12 cellular contexts compared by ENCODE assay signal in genomic region chr15:45157974-45158373, GRCh38. TPM values are rescaled to one million over a fixed set of nuclear protein-coding genes. Genes with fewer than 3 reads are reported as not detected.
DNase-seq lines count a peak whose midpoint lies in the region; ATAC-seq lines count a peak whose summit lies in the region.
"Had no signal": no experiment of that assay in that cellular context is flagged by ENCODE, and none has a peak within 500 bp of the region (broad histone marks: within the 10 kb centered on the region; RNA-seq: fewer than 3 reads in every experiment).

No MANE protein-coding gene starts in this region.

- intact Hi-C loops in head of caudate nucleus (cut with DNase I), result no loop called here

- DNase-seq in activated naive CD4-positive, alpha-beta T cell treated with anti-CD3 and anti-CD28 coated beads, Interleukin-2, amount 50 U/mL, for 72 hours (ENCODE audit: low spot score in 2 of 2), result no peak
- no peak for DNase-seq in activated naive CD4-positive, alpha-beta T cell treated with anti-CD3 and anti-CD28 coated beads, Interleukin-2, amount 50 U/mL, for 16 hours
- DNase-seq in amygdala (lab: John Stamatoyannopoulos, UW) (peak in 45 of 56 donors; percentile 14 to 82 (median 48)), head of caudate nucleus (peak; percentile 22 to 91 (median 80)), superior temporal gyrus (ENCODE audit: extremely low spot score) (peak; percentile 87), T-helper 1 cell (no peak), cortex of kidney (lab: John Stamatoyannopoulos, UW) (no peak)
- DNase-seq in stimulated activated naive CD4-positive, alpha-beta T cell treated with Interleukin-2 at 50 U/mL for 16 hours (lab: John Stamatoyannopoulos, UW), result no peak
- DNase-seq: CD4-positive, CD25-positive, alpha-beta regulatory T cell; NCI-H1930 had no signal

- H3K9me3 Mint-ChIP-seq in activated naive CD4-positive, alpha-beta T cell treated with anti-CD3 and anti-CD28 coated beads, Interleukin-2, amount 50 U/mL, for 72 hours, result no peaks in the 10 kb centered on the region
- H3K9me3 Mint-ChIP-seq: CD4-positive, CD25-positive, alpha-beta regulatory T cell; natural killer cell treated with Interleukin-12 subunit alpha and Interleukin-12 subunit beta and Interleukin-15 and Interleukin-18, amount 100 ng/mL, for 72 hours had no signal

- H3K36me3 Mint-ChIP-seq in activated naive CD4-positive, alpha-beta T cell treated with anti-CD3 and anti-CD28 coated beads, Interleukin-2, amount 50 U/mL, for 72 hours, result no peaks in the 10 kb centered on the region
- H3K36me3 Mint-ChIP-seq: natural killer cell treated with Interleukin-12 subunit alpha and Interleukin-12 subunit beta and Interleukin-15 and Interleukin-18, amount 100 ng/mL, for 72 hours had no signal

- no peak for ATAC-seq in activated naive CD4-positive, alpha-beta T cell treated with anti-CD3 and anti-CD28 coated beads, Interleukin-2, amount 50 U/mL, for 72 hours
- ATAC-seq: natural killer cell treated with Interleukin-12 subunit alpha and Interleukin-12 subunit beta and Interleukin-15 and Interleukin-18, amount 100 ng/mL, for 72 hours had no signal

- peak overlapping the region; percentile 2 to 16 for H3K27ac Mint-ChIP-seq in activated naive CD4-positive, alpha-beta T cell treated with anti-CD3 and anti-CD28 coated beads, Interleukin-2, amount 50 U/mL, for 72 hours
- H3K27ac Mint-ChIP-seq: natural killer cell treated with Interleukin-12 subunit alpha and Interleukin-12 subunit beta and Interleukin-15 and Interleukin-18, amount 100 ng/mL, for 72 hours had no signal

RNA-seq across cellular contexts. Expression of gene DUOX1, which starts 28.2 kb away (rescaled TPM):
- under 1 TPM; 0.05 to 0.18 TPM for total RNA-seq in activated naive CD4-positive, alpha-beta T cell treated with anti-CD3 and anti-CD28 coated beads, Interleukin-2, amount 50 U/mL, for 72 hours
- total RNA-seq: CD4-positive, CD25-positive, alpha-beta regulatory T cell; dermis microvascular lymphatic vessel endothelial cell had no signal

RNA-seq across cellular contexts. Expression of gene DUOXA1, which starts 28.3 kb away (rescaled TPM):
- under 1 TPM in 1 of 2 donors, not detected in 1; 0.23 TPM for total RNA-seq in activated naive CD4-positive, alpha-beta T cell treated with anti-CD3 and anti-CD28 coated beads, Interleukin-2, amount 50 U/mL, for 72 hours
- total RNA-seq: CD4-positive, CD25-positive, alpha-beta regulatory T cell; dermis microvascular lymphatic vessel endothelial cell; natural killer cell treated with Interleukin-12 subunit alpha and Interleukin-12 subunit beta and Interleukin-15 and Interleukin-18, amount 100 ng/mL, for 72 hours had no signal

RNA-seq across cellular contexts. Expression of gene SHF, which starts 29.8 kb away (rescaled TPM):
- 10 to 100 TPM in 1 of 2 donors, 1 to 10 TPM in 1; 8.6 to 22.3 TPM for total RNA-seq in activated naive CD4-positive, alpha-beta T cell treated with anti-CD3 and anti-CD28 coated beads, Interleukin-2, amount 50 U/mL, for 72 hours

RNA-seq across cellular contexts. Expression of gene DUOXA2, which starts 43.8 kb away (rescaled TPM):
- total RNA-seq in activated naive CD4-positive, alpha-beta T cell treated with anti-CD3 and anti-CD28 coated beads, Interleukin-2, amount 50 U/mL, for 72 hours, result not detected
- total RNA-seq: CD4-positive, CD25-positive, alpha-beta regulatory T cell; dermis microvascular lymphatic vessel endothelial cell had no signal

RNA-seq across cellular contexts. Expression of gene DUOX2, which starts 44.0 kb away (rescaled TPM):
- total RNA-seq in activated naive CD4-positive, alpha-beta T cell treated with anti-CD3 and anti-CD28 coated beads, Interleukin-2, amount 50 U/mL, for 72 hours, result under 1 TPM; 0.16 to 0.36 TPM
- total RNA-seq: CD4-positive, CD25-positive, alpha-beta regulatory T cell; dermis microvascular lymphatic vessel endothelial cell had no signal

Comparison
In these comparisons a context has a peak if more than half of its experiments do, and no peak if none do; other contexts are left out.
1. DNase-seq: peak in amygdala (45 of 56), head of caudate nucleus (42 of 42) and superior temporal gyrus (single experiment); none in activated naive CD4-positive, alpha-beta T cell treated with anti-CD3 and anti-CD28 coated beads, Interleukin-2, amount 50 U/mL, for 72 hours (0 of 2), activated naive CD4-positive, alpha-beta T cell treated with anti-CD3 and anti-CD28 coated beads, Interleukin-2, amount 50 U/mL, for 16 hours (single experiment), T-helper 1 cell (0 of 5), stimulated activated naive CD4-positive, alpha-beta T cell treated with Interleukin-2 at 50 U/mL for 16 hours (single experiment) and cortex of kidney (single experiment).